Comparison of ENCODE assay signal across 8 cellular contexts in genomic region chr12:15220961-15221885, GRCh38. TPM values are rescaled to one million over a fixed set of nuclear protein-coding genes. Genes with fewer than 3 reads are reported as not detected.
DNase-seq lines count a peak whose midpoint lies in the region; ATAC-seq and TF ChIP-seq lines count a peak whose summit lies in the region.

TSS of gene RERG (minus strand) at chr12:15221417. CDS start at chr12:15217489, 3,928 bp downstream.

- peaks cover 13% of the 10 kb centered on the region for H3K4me1 Mint-ChIP-seq in neural crest cell
- peaks cover 7% of the 10 kb centered on the region for H3K4me1 Mint-ChIP-seq in stimulated activated naive CD8-positive, alpha-beta T cell treated with anti-CD3 and anti-CD28 coated beads, Interleukin-15, amount 100 ng/mL, for 72 hours

- H3K9me3 Mint-ChIP-seq in neural crest cell = no peaks in the 10 kb centered on the region
- H3K9me3 Mint-ChIP-seq in stimulated activated naive CD8-positive, alpha-beta T cell treated with anti-CD3 and anti-CD28 coated beads, Interleukin-15, amount 100 ng/mL, for 72 hours = no peaks in the 10 kb centered on the region

- no peaks in the 10 kb centered on the region for H3K36me3 Mint-ChIP-seq in neural crest cell (ENCODE audit: low read depth)

- no peak within 1 kb of the TSS for H3K27ac Mint-ChIP-seq in neural crest cell (ENCODE audit: unreplicated experiment)
- no peak within 1 kb of the TSS for H3K27ac Mint-ChIP-seq in stimulated activated naive CD8-positive, alpha-beta T cell treated with anti-CD3 and anti-CD28 coated beads, Interleukin-15, amount 100 ng/mL, for 72 hours

- peak within 1 kb of the TSS; percentile 83 for H3K4me3 Mint-ChIP-seq in neural crest cell
- peak within 1 kb of the TSS; percentile 66 to 78 for H3K4me3 Mint-ChIP-seq in stimulated activated naive CD8-positive, alpha-beta T cell treated with anti-CD3 and anti-CD28 coated beads, Interleukin-15, amount 100 ng/mL, for 72 hours

- H3K4me3 ChIP-seq in foreskin fibroblast (ENCODE audit: low read depth in 1 of 2, low read length in 2 of 2) = peak within 1 kb of the TSS; percentile 23 to 50

- ATAC-seq in GM19351 (IDR thresholded peaks at IDR 0.05; ENCODE audit: unreplicated experiment) (peak; percentile 97), HG03460 (IDR thresholded peaks at IDR 0.05; ENCODE audit: unreplicated experiment) (peak; percentile 91)
- ATAC-seq in stimulated activated naive CD8-positive, alpha-beta T cell treated with anti-CD3 and anti-CD28 coated beads, Interleukin-15, amount 100 ng/mL, for 72 hours = peak; percentile 98

- peak; percentile 85 for DNase-seq in CD1c-positive myeloid dendritic cell (ENCODE audit: extremely low spot score)
- DNase-seq in OCI-M1 (lab: John Stamatoyannopoulos, UW) = peak; percentile 82
- peak; percentile 89 for DNase-seq in activated effector memory CD4-positive, alpha-beta T cell treated with anti-CD3 and anti-CD28 coated beads, Interleukin-2, amount 50 U/mL, for 16 hours
- peak; percentile 64 to 92 for DNase-seq in foreskin fibroblast
- DNase-seq in neural crest cell (ENCODE audit: low read depth, low spot score) = peak; percentile 87
- peak; percentile 77 to 81 for DNase-seq in stimulated activated naive CD8-positive, alpha-beta T cell treated with anti-CD3 and anti-CD28 coated beads, Interleukin-15, amount 100 ng/mL, for 72 hours

- peaks cover 6% of the 10 kb centered on the region for H3K27me3 Mint-ChIP-seq in neural crest cell (ENCODE audit: low read depth)
- peaks cover 26% of the 10 kb centered on the region for H3K27me3 Mint-ChIP-seq in stimulated activated naive CD8-positive, alpha-beta T cell treated with anti-CD3 and anti-CD28 coated beads, Interleukin-15, amount 100 ng/mL, for 72 hours

- TF ChIP-seq CTCF in foreskin fibroblast (IDR thresholded peaks at IDR 0.05; ENCODE audit: low read depth, low read length) (peak; percentile 96), neural crest cell (conservative IDR thresholded peaks at IDR 0.05) (peak; percentile 100)

RNA-seq across cellular contexts. Expression of gene RERG, which starts in this region (rescaled TPM):
- total RNA-seq in neural crest cell = 0.61 and 1.1 TPM in 2 replicates

Comparison
In these comparisons a context has a peak if more than half of its experiments do, and no peak if none do; other contexts are left out.
1. Peak in every context shown above with its lines: DNase-seq, ATAC-seq and H3K4me3 ChIP-seq.